Comparison of ENCODE assay signal across 8 cellular contexts in genomic region chr13:43132228-43132627, GRCh38.
DNase-seq lines count a peak whose midpoint lies in the region; ATAC-seq and TF ChIP-seq lines count a peak whose summit lies in the region.

No MANE protein-coding gene starts in this region.

- H3K4me3 ChIP-seq in AG04450 (ENCODE audit: low read depth, low read length) = no peak overlapping the region
- no peak overlapping the region for H3K4me3 ChIP-seq in H7 (ENCODE audit: insufficient read depth, low read depth, low read length)
- H3K4me3 ChIP-seq in SJCRH30 = no peak overlapping the region

- ATAC-seq in GM19328 (IDR thresholded peaks at IDR 0.05; ENCODE audit: unreplicated experiment) (no peak), GM18867 (IDR thresholded peaks at IDR 0.05; ENCODE audit: unreplicated experiment) (no peak), HG03457 (IDR thresholded peaks at IDR 0.05; ENCODE audit: unreplicated experiment) (no peak)

- no peaks in the 10 kb centered on the region for H3K9me3 ChIP-seq in AG04450 (ENCODE audit: control insufficient read depth, insufficient read depth, low read length)
- H3K9me3 ChIP-seq in SJCRH30 (replicated peaks) = no peaks in the 10 kb centered on the region

- CTCF ChIA-PET in AG04450 (lab: Charles Lee) = no interaction called here

- POLR2A ChIA-PET in AG04450 (lab: Yijun Ruan, JAX) = no interaction called here

- peaks cover 32% of the 10 kb centered on the region for H3K4me1 ChIP-seq in SJCRH30

- no peak overlapping the region for H3K27ac ChIP-seq in AG04450 (ENCODE audit: low read depth, low read length)
- no peak overlapping the region for H3K27ac ChIP-seq in SJCRH30

- peak; percentile 32 for TF ChIP-seq CTCF in AG04450 (IDR thresholded peaks at IDR 0.05; ENCODE audit: low read depth, low read length)

- H3K36me3 ChIP-seq in H7 (replicated peaks; ENCODE audit: control insufficient read depth, insufficient read depth, low read length) = no peaks in the 10 kb centered on the region
- H3K36me3 ChIP-seq in SJCRH30 = no peaks in the 10 kb centered on the region

- peaks cover 2% of the 10 kb centered on the region for H3K27me3 ChIP-seq in AG04450 (ENCODE audit: control insufficient read depth, insufficient read depth, low read length)
- H3K27me3 ChIP-seq in H7 (ENCODE audit: control insufficient read depth, insufficient read depth, low read length) = no peaks in the 10 kb centered on the region
- no peaks in the 10 kb centered on the region for H3K27me3 ChIP-seq in SJCRH30

- no peak for DNase-seq in AG04450 (ENCODE audit: low read depth, low spot score)
- DNase-seq in H7 = peak; percentile 50
- DNase-seq in SJCRH30 = peak; percentile 32 to 54
- peak; percentile 78 for DNase-seq in iPS DF 19.7 (ENCODE audit: low read depth, low spot score)
- DNase-seq in RKO (ENCODE audit: low spot score) = no peak

Comparison
In these comparisons a context has a peak if more than half of its experiments do, and no peak if none do; other contexts are left out.
1. DNase-seq: peak in H7 (single experiment), SJCRH30 (2 of 2) and iPS DF 19.7 (single experiment); none in AG04450 (single experiment) and RKO (single experiment).